Comparison of ENCODE assay signal across 1 cellular context in genomic region chr19:48668761-48669160, GRCh38.
TF ChIP-seq lines count a peak whose summit lies in the region.

No MANE protein-coding gene starts in this region.

TF ChIP-seq in GM12891, 5 proteins besides CTCF, POLR2A, EP300 and RAD21:
- TF ChIP-seq PAX5 (IDR thresholded peaks at IDR 0.05; ENCODE audit: insufficient read depth, low read length, severe bottlenecking) (no peak), SPI1 (IDR thresholded peaks at IDR 0.05; ENCODE audit: low read depth, low read length) (no peak), POU2F2 (IDR thresholded peaks at IDR 0.05; ENCODE audit: low read depth, low read length) (no peak), POLR2AphosphoS5 (IDR thresholded peaks at IDR 0.05; ENCODE audit: low read depth, low read length) (no peak), TAF1 (IDR thresholded peaks at IDR 0.05; ENCODE audit: low read depth, low read length) (no peak)
